In the genomic region with DNA sequence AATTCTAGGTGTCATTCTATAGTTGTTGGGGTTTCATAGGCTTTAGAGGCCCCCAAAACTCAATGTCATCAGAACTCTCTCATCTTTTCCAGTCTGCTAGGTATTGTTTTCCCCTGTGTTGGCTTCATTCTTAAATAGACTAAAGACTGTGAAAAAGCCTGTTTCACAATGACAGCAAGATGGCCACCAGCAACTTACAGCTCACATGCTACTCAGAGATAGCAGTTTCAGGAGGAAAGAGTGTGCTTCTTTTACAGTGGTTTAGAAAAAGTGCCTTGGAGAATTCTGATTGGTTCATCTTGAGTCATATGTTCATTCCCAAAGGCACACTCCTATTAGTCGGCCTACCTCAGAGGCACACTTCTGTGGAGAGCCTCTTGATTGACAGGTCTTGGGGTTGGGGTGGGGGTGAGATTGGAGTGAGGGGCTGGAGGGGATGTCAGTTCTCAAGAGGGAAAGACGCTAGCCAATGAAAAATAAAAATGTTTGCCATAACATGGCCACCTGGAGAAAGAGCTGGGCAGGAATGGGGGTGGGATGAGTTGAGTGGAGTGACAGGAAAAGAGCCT, we compare ENCODE assay signal across 1 cellular context.
TF ChIP-seq lines count a peak whose summit lies in the region.

No MANE protein-coding gene starts in this region.

TF ChIP-seq in HEK293T, 16 proteins besides CTCF, POLR2A, EP300 and RAD21:
- TF ChIP-seq, protein P1, sequence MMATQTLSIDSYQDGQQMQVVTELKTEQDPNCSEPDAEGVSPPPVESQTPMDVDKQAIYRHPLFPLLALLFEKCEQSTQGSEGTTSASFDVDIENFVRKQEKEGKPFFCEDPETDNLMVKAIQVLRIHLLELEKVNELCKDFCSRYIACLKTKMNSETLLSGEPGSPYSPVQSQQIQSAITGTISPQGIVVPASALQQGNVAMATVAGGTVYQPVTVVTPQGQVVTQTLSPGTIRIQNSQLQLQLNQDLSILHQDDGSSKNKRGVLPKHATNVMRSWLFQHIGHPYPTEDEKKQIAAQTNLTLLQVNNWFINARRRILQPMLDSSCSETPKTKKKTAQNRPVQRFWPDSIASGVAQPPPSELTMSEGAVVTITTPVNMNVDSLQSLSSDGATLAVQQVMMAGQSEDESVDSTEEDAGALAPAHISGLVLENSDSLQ (IDR thresholded peaks at IDR 0.05), result peak; percentile 31; the same call in 1 of the 2 replicates
- no peak for TF ChIP-seq ARNT (IDR thresholded peaks at IDR 0.05)
